8 cellular contexts compared by ENCODE assay signal in the genomic region with DNA sequence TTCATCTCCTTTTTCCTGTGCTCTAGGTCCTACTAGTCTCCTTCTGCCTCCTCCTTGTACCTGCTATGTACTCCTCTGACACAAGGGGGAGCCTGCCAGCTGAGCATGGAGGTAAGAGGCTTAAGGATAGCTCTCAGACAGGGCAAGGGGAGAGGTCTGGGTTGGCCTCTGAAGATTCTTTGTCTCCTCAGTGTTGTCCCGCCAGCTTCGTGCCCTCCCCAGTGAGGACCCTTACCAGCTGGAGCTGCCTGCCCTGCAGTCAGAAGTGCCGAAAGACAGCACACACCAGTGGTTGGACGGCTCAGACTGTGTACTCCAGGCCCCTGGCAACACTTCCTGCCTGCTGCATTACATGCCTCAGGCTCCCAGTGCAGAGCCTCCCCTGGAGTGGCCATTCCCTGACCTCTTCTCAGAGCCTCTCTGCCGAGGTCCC. TPM values are rescaled to one million over a fixed set of nuclear protein-coding genes. Genes with fewer than 3 reads are reported as not detected.
A peak's percentile ranks its signal among the peaks of the same experiment; 100 is the strongest.
DNase-seq lines count a peak whose midpoint lies in the region; ATAC-seq lines count a peak whose summit lies in the region.

No MANE protein-coding gene starts in this region.

- H3K9me3 Mint-ChIP-seq in T-cell (no peaks in the 10 kb centered on the region), immature natural killer cell (no peaks in the 10 kb centered on the region)

- POLR2A ChIA-PET in T-cell (lab: Charles Lee) = interaction anchor here in 1 of 2 donors (0.9 kb wide), 1 partner anchor 12 kb away, joined by 3 read pairs; no protein-coding TSS in a partner anchor

- peak; percentile 76 for DNase-seq in SIG-M5 treated with dmso at 0.1 percent for 504 hours (lab: John Stamatoyannopoulos, UW; ENCODE audit: unreplicated experiment)
- DNase-seq in SIG-M5 (lab: John Stamatoyannopoulos, UW) = no peak
- DNase-seq in NCI-H1105 treated with DMSO at 0.1 percent for 48 hours (lab: John Stamatoyannopoulos, UW) = peak; percentile 52
- DNase-seq in T-cell = peak; percentile 11 to 74 (median 56)
- peak; percentile 87 for DNase-seq in astrocyte of the hippocampus (ENCODE audit: low read depth, low spot score)
- DNase-seq in immature natural killer cell = peak; percentile 56 to 64 (median 56)
- peak; percentile 61 to 71 for DNase-seq in stimulated activated CD4-positive, alpha-beta T cell treated with anti-CD3 and anti-CD28 coated beads, Interleukin-2, amount 100 ng/mL, for 24 hours

- H3K4me3 Mint-ChIP-seq in T-cell = no peak overlapping the region
- no peak overlapping the region for H3K4me3 Mint-ChIP-seq in immature natural killer cell

- H3K36me3 Mint-ChIP-seq in T-cell = peaks cover 42% of the 10 kb centered on the region
- H3K36me3 Mint-ChIP-seq in immature natural killer cell = peaks cover 8 to 37% (median 9%) of the 10 kb centered on the region in 3 donors

- ATAC-seq in T-cell (replicated peaks in 1 of 4) (peak in 3 of 4 experiments; percentile 14 to 20 (median 15)), HG03378 (IDR thresholded peaks at IDR 0.05; ENCODE audit: unreplicated experiment) (no peak)

- H3K4me1 Mint-ChIP-seq in T-cell (peaks cover 17 to 32% (median 30%) of the 10 kb centered on the region in 3 donors), immature natural killer cell (peaks cover 18 to 26% of the 10 kb centered on the region in 2 donors)

- peak overlapping the region in 1 of 2 donors; percentile 44 for H3K27ac Mint-ChIP-seq in T-cell
- H3K27ac Mint-ChIP-seq in immature natural killer cell = peak overlapping the region in 5 of 6 donors; percentile 40 to 50 (median 45)

- CTCF ChIA-PET in T-cell (lab: Charles Lee) = interaction anchor here (0.5 to 3.4 kb wide), 10 partner anchors 12 to 1810 kb away, joined by 3 to 49 read pairs (median 4); a partner anchor contains a TSS

- no peaks in the 10 kb centered on the region for H3K27me3 Mint-ChIP-seq in T-cell
- H3K27me3 Mint-ChIP-seq in immature natural killer cell (ENCODE audit: low read depth in 3 of 3) = no peaks in the 10 kb centered on the region

RNA-seq across cellular contexts. Expression of a gene that starts 3.8 kb away (rescaled TPM):
- 10 to 100 TPM; 15.9 to 22.6 (median 19.3) TPM for total RNA-seq in T-cell
- 10 to 100 TPM; 47.8 to 59.3 (median 50.0) TPM for polyA plus RNA-seq in immature natural killer cell

RNA-seq across cellular contexts. Expression of a gene that starts 4.2 kb away (rescaled TPM):
- total RNA-seq in T-cell = 100 to 1,000 TPM; 229 to 366 (median 294) TPM
- 100 to 1,000 TPM in 1 of 3 donors, 10 to 100 TPM in 2; 21.4 to 260 (median 61.5) TPM for polyA plus RNA-seq in immature natural killer cell

RNA-seq across cellular contexts. Expression of a gene that starts 12.8 kb away (rescaled TPM):
- 10 to 100 TPM; 35.4 to 63.3 (median 60.1) TPM for total RNA-seq in T-cell
- 10 to 100 TPM; 20.3 to 43.3 (median 37.4) TPM for polyA plus RNA-seq in immature natural killer cell

RNA-seq across cellular contexts. Expression of a gene that starts 12.9 kb away (rescaled TPM):
- 10 to 100 TPM; 20.6 to 36.5 (median 33.5) TPM for total RNA-seq in T-cell
- polyA plus RNA-seq in immature natural killer cell = 10 to 100 TPM in 1 of 3 donors, 1 to 10 TPM in 2; 5.4 to 10.6 (median 8.2) TPM

RNA-seq across cellular contexts. Expression of a gene that starts 17.9 kb away (rescaled TPM):
- 1 to 10 TPM in 3 of 5 donors, not detected in 2; 1.6 to 5.1 (median 1.6) TPM for total RNA-seq in T-cell
- 1 to 10 TPM in 1 of 3 donors, not detected in 2; 1.3 TPM for polyA plus RNA-seq in immature natural killer cell
